In the genomic region with DNA sequence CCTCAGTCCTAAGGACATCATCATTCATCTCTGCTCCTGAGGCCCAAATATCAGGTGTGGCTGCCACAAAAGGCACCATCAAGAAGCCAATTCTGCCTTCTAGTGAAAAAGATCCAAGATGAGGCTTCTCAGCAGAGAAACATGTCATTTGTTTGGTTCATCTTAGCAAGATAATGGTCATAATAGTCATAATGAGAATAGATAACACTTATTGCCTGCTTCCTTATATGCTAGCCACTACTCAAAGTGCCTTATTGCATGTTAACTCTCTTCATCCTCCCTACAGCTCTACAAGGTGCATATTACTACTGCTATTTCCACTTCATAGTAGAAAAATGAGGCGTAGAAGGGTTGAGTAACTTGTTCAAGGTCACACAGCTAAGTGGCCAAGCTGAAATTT, we compare ENCODE assay signal across 16 cellular contexts. TPM values are rescaled to one million over a fixed set of nuclear protein-coding genes. Genes with fewer than 3 reads are reported as not detected.
DNase-seq lines count a peak whose midpoint lies in the region; ATAC-seq and TF ChIP-seq lines count a peak whose summit lies in the region.
"Had no signal": no experiment of that assay in that cellular context is flagged by ENCODE, and none has a peak within 500 bp of the region (broad histone marks: within the 10 kb centered on the region; RNA-seq: fewer than 3 reads in every experiment).

No MANE protein-coding gene starts in this region.

- H3K27ac ChIP-seq in left ventricle myocardium inferior (replicated peaks) (peak overlapping the region; percentile 99), osteoblast (ENCODE audit: low read depth, low read length) (peak overlapping the region; percentile 27), urinary bladder (ENCODE audit: low read depth) (peak overlapping the region; percentile 54)
- H3K27ac ChIP-seq in CD8-positive, alpha-beta T cell (ENCODE audit: low read depth, low read length): no peak overlapping the region

- ATAC-seq in left ventricle myocardium superior: no peak
- ATAC-seq in GM19035 (IDR thresholded peaks at IDR 0.05; ENCODE audit: unreplicated experiment): no peak
- no peak for ATAC-seq in CD8-positive, alpha-beta T cell
- ATAC-seq: stimulated activated naive CD8-positive, alpha-beta T cell treated with anti-CD3 and anti-CD28 coated beads, Interleukin-15, Interleukin-2, amounts not matched to agents 100 U/mL and 50 U/mL, for 24 hours had no signal

- CTCF ChIA-PET in activated naive CD4-positive, alpha-beta T cell treated with anti-CD3 and anti-CD28 coated beads, Interleukin-2, amount 10 ng/mL, durations not matched to agents 7 days and 5 days (lab: Charles Lee): interaction anchor here (0.7 to 3.8 kb wide), 4 partner anchors 10 to 100 kb away, joined by 3 to 18 read pairs (median 10); a partner anchor contains a TSS
- CTCF ChIA-PET in CD8-positive, alpha-beta T cell (lab: Charles Lee): interaction anchor here (2.6 to 9.5 kb wide), 3 partner anchors 36 to 217 kb away, joined by 13 to 144 read pairs (median 19); no protein-coding TSS in a partner anchor

- no peaks in the 10 kb centered on the region for H3K27me3 Mint-ChIP-seq in dendritic cell treated with granulocyte-macrophage colony-stimulating factor and Interleukin-4, amounts not matched to agents 40 ng/mL and 50 ng/mL, for 4 days
- peaks cover 39% of the 10 kb centered on the region for H3K27me3 Mint-ChIP-seq in activated naive CD4-positive, alpha-beta T cell treated with anti-CD3 and anti-CD28 coated beads, Interleukin-2, amount 10 ng/mL, durations not matched to agents 7 days and 5 days
- peaks cover 3% of the 10 kb centered on the region for H3K27me3 Mint-ChIP-seq in CD8-positive, alpha-beta T cell (ENCODE audit: low read depth)

- no peak for DNase-seq in left ventricle myocardium inferior
- no peak for DNase-seq in left ventricle myocardium superior
- DNase-seq in osteoblast (ENCODE audit: insufficient read length, low spot score, missing footprints): no peak
- DNase-seq in activated naive CD4-positive, alpha-beta T cell treated with anti-CD3 and anti-CD28 coated beads, Interleukin-2, amount 10 ng/mL, durations not matched to agents 7 days and 5 days: no peak
- no peak for DNase-seq in CD8-positive, alpha-beta T cell
- DNase-seq: activated B cell treated with CpG ODN at 0.5 μM for 24 hours; amniotic stem cell; HCEC 1CT; immature natural killer cell; Kasumi-1; NCI-H1694; OCI-M1; stimulated activated naive CD8-positive, alpha-beta T cell treated with anti-CD3 and anti-CD28 coated beads, Interleukin-15, Interleukin-2, amounts not matched to agents 100 U/mL and 50 U/mL, for 24 hours had no signal

- H3K4me1 ChIP-seq in left ventricle myocardium inferior (peaks cover 100% of the 10 kb centered on the region), osteoblast (ENCODE audit: insufficient read depth, low read length) (peaks cover 44% of the 10 kb centered on the region), urinary bladder (ENCODE audit: insufficient read depth) (peaks cover 4% of the 10 kb centered on the region)
- peaks cover 4% of the 10 kb centered on the region for H3K4me1 ChIP-seq in CD8-positive, alpha-beta T cell (ENCODE audit: insufficient read depth, low read length)

- H3K4me3 Mint-ChIP-seq in dendritic cell treated with granulocyte-macrophage colony-stimulating factor and Interleukin-4, amounts not matched to agents 40 ng/mL and 50 ng/mL, for 4 days: no peak overlapping the region
- no peak overlapping the region for H3K4me3 Mint-ChIP-seq in activated naive CD4-positive, alpha-beta T cell treated with anti-CD3 and anti-CD28 coated beads, Interleukin-2, amount 10 ng/mL, durations not matched to agents 7 days and 5 days
- no peak overlapping the region for H3K4me3 Mint-ChIP-seq in CD8-positive, alpha-beta T cell
- H3K4me3 Mint-ChIP-seq: activated B cell treated with CpG ODN at 0.5 μM for 24 hours, immature natural killer cell had no signal

- H3K4me1 Mint-ChIP-seq in dendritic cell treated with granulocyte-macrophage colony-stimulating factor and Interleukin-4, amounts not matched to agents 40 ng/mL and 50 ng/mL, for 4 days (ENCODE audit: low read depth): peaks cover 81% of the 10 kb centered on the region
- H3K4me1 Mint-ChIP-seq in activated naive CD4-positive, alpha-beta T cell treated with anti-CD3 and anti-CD28 coated beads, Interleukin-2, amount 10 ng/mL, durations not matched to agents 7 days and 5 days: peaks cover 14% of the 10 kb centered on the region
- peaks cover 6% of the 10 kb centered on the region for H3K4me1 Mint-ChIP-seq in CD8-positive, alpha-beta T cell (ENCODE audit: low read depth)
- H3K4me1 Mint-ChIP-seq: activated B cell treated with CpG ODN at 0.5 μM for 24 hours had no signal

- intact Hi-C loops in left ventricle myocardium inferior (cut with micrococcal nuclease): no loop called here
- intact Hi-C loops in left ventricle myocardium superior (cut with micrococcal nuclease): loop anchor here (10.0 kb wide), 2 partner anchors 60 to 100 kb away; a partner anchor contains a TSS
- intact Hi-C loops in dendritic cell treated with granulocyte-macrophage colony-stimulating factor and Interleukin-4, amounts not matched to agents 40 ng/mL and 50 ng/mL, for 4 days (cut with micrococcal nuclease): no loop called here
- intact Hi-C loops in CD8-positive, alpha-beta T cell (cut with DNase I, micrococcal nuclease): loop anchor here in 1 of 2 experiments (10.0 kb wide), 1 partner anchor 280 kb away; no protein-coding TSS in a partner anchor

- no peak overlapping the region for H3K4me3 ChIP-seq in left ventricle myocardium inferior
- H3K4me3 ChIP-seq in osteoblast (ENCODE audit: insufficient read depth, low read length): no peak overlapping the region
- no peak overlapping the region for H3K4me3 ChIP-seq in urinary bladder (ENCODE audit: low read depth, low read length)
- H3K4me3 ChIP-seq in CD8-positive, alpha-beta T cell (ENCODE audit: low read depth, low read length): no peak overlapping the region

- peak overlapping the region; percentile 94 for H3K27ac Mint-ChIP-seq in dendritic cell treated with granulocyte-macrophage colony-stimulating factor and Interleukin-4, amounts not matched to agents 40 ng/mL and 50 ng/mL, for 4 days
- no peak overlapping the region for H3K27ac Mint-ChIP-seq in activated naive CD4-positive, alpha-beta T cell treated with anti-CD3 and anti-CD28 coated beads, Interleukin-2, amount 10 ng/mL, durations not matched to agents 7 days and 5 days
- H3K27ac Mint-ChIP-seq in CD8-positive, alpha-beta T cell: no peak overlapping the region
- H3K27ac Mint-ChIP-seq: activated B cell treated with CpG ODN at 0.5 μM for 24 hours, immature natural killer cell had no signal

- H3K9me3 ChIP-seq in left ventricle myocardium inferior (replicated peaks) (no peaks in the 10 kb centered on the region), osteoblast (ENCODE audit: low read depth, low read length) (no peaks in the 10 kb centered on the region)
- no peaks in the 10 kb centered on the region for H3K9me3 ChIP-seq in CD8-positive, alpha-beta T cell (ENCODE audit: low read length)

- H3K36me3 Mint-ChIP-seq in dendritic cell treated with granulocyte-macrophage colony-stimulating factor and Interleukin-4, amounts not matched to agents 40 ng/mL and 50 ng/mL, for 4 days (ENCODE audit: low read depth): peaks cover 11% of the 10 kb centered on the region
- no peaks in the 10 kb centered on the region for H3K36me3 Mint-ChIP-seq in activated naive CD4-positive, alpha-beta T cell treated with anti-CD3 and anti-CD28 coated beads, Interleukin-2, amount 10 ng/mL, durations not matched to agents 7 days and 5 days
- H3K36me3 Mint-ChIP-seq in CD8-positive, alpha-beta T cell: no peaks in the 10 kb centered on the region
- H3K36me3 Mint-ChIP-seq: immature natural killer cell had no signal

- H2AFZ ChIP-seq in osteoblast (ENCODE audit: low read length): no peak overlapping the region

- H3K4me2 ChIP-seq in osteoblast (ENCODE audit: insufficient read depth, low read length): no peak overlapping the region

- peaks cover 62% of the 10 kb centered on the region for H3K79me2 ChIP-seq in osteoblast (ENCODE audit: insufficient read depth, low read length)

- H3K36me3 ChIP-seq in left ventricle myocardium inferior (no peaks in the 10 kb centered on the region), osteoblast (ENCODE audit: insufficient read depth, low read length) (no peaks in the 10 kb centered on the region), urinary bladder (ENCODE audit: insufficient read depth) (no peaks in the 10 kb centered on the region)
- no peaks in the 10 kb centered on the region for H3K36me3 ChIP-seq in CD8-positive, alpha-beta T cell (ENCODE audit: insufficient read depth, low read length)

- POLR2A ChIA-PET in CD8-positive, alpha-beta T cell (lab: Charles Lee): no interaction called here

- TF ChIP-seq CTCF in left ventricle myocardium inferior (IDR thresholded peaks at IDR 0.05; ENCODE audit: borderline replicate concordance): no peak
- no peak for TF ChIP-seq CTCF in osteoblast (IDR thresholded peaks at IDR 0.05; ENCODE audit: extremely low read depth, low read depth, low read length)
- no peak for TF ChIP-seq CTCF in CD8-positive, alpha-beta T cell (IDR thresholded peaks at IDR 0.05)

- H3K9me3 Mint-ChIP-seq in dendritic cell treated with granulocyte-macrophage colony-stimulating factor and Interleukin-4, amounts not matched to agents 40 ng/mL and 50 ng/mL, for 4 days: no peaks in the 10 kb centered on the region
- no peaks in the 10 kb centered on the region for H3K9me3 Mint-ChIP-seq in activated naive CD4-positive, alpha-beta T cell treated with anti-CD3 and anti-CD28 coated beads, Interleukin-2, amount 10 ng/mL, durations not matched to agents 7 days and 5 days
- no peaks in the 10 kb centered on the region for H3K9me3 Mint-ChIP-seq in CD8-positive, alpha-beta T cell
- H3K9me3 Mint-ChIP-seq: activated B cell treated with CpG ODN at 0.5 μM for 24 hours, immature natural killer cell had no signal

- WGBS in urinary bladder: 96% methylated on average over 1 of the region's 1 CpG

- no peaks in the 10 kb centered on the region for H3K27me3 ChIP-seq in left ventricle myocardium inferior (ENCODE audit: low read depth)
- H3K27me3 ChIP-seq in osteoblast (ENCODE audit: insufficient read depth, low read length): no peaks in the 10 kb centered on the region
- no peaks in the 10 kb centered on the region for H3K27me3 ChIP-seq in CD8-positive, alpha-beta T cell (ENCODE audit: insufficient read depth, low read length)

- no peaks in the 10 kb centered on the region for H4K20me1 ChIP-seq in osteoblast (ENCODE audit: insufficient read depth, low read length)

RNA-seq across cellular contexts. Expression of a gene that starts 45.0 kb away (rescaled TPM):
- 89.4 TPM for total RNA-seq in left ventricle myocardium inferior
- total RNA-seq in left ventricle myocardium superior: 86.3 TPM
- 17.1 and 19.9 TPM in 2 replicates for total RNA-seq in osteoblast
- 17.3 TPM for total RNA-seq in urinary bladder
- polyA plus RNA-seq in urinary bladder: 41.2 TPM
- total RNA-seq in CD8-positive, alpha-beta T cell: 10 to 100 TPM; 16.2 to 17.2 TPM
